ENCODE assay signal across 8 cellular contexts in the genomic region with DNA sequence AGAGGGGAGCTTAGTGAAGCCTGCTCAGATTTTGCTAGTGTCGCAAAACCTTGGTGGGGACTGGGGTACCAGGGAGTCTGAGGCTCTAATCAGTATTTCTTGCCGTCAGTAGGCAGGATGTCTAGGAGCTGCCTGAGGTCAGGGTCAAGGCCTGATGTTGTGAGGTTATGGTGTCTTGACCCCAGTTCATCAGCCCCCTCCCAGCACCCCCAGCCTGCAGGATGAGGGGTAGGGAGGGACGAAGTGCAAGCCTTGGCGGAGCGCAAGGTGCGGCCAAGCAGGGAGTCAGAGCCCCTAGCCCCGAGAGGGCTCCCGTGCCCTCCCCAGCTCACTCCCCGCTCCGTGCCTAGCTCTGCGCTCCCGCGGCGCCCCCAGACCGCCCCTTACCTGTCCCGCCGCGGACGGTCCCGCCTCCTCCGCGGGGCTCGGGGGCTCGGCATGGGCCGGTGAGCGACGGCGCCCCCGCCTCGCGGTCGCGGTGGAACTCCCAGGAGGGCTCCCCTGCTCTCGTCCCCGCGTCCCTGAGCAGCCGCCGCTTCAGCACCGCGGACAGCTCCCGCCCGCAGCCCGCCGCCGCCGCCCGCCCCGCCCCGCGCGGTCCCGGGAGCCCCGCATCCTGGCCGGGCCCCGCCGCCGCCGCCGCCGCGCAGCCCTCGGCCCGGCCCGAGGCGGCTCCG. TPM values are rescaled to one million over a fixed set of nuclear protein-coding genes. Genes with fewer than 3 reads are reported as not detected.
DNase-seq lines count a peak whose midpoint lies in the region; ATAC-seq and TF ChIP-seq lines count a peak whose summit lies in the region.

No MANE protein-coding gene starts in this region.

- peak overlapping the region; percentile 76 for H3K4me2 ChIP-seq in smooth muscle cell

- no peaks in the 10 kb centered on the region for H3K4me1 ChIP-seq in smooth muscle cell (ENCODE audit: low read depth)

- no peak for TF ChIP-seq CTCF in smooth muscle cell (IDR thresholded peaks at IDR 0.05; ENCODE audit: borderline replicate concordance, insufficient read depth, poor library complexity, severe bottlenecking)

- H3K4me3 ChIP-seq in smooth muscle cell = no peak overlapping the region

- no peak overlapping the region for H3K9ac ChIP-seq in smooth muscle cell (ENCODE audit: low read depth)

- H3K27ac ChIP-seq in smooth muscle cell (ENCODE audit: low read depth) = no peak overlapping the region

- 39% methylated on average over 6 of the region's 66 CpGs for WGBS in smooth muscle cell (ENCODE audit: low lambda C conversion rate)

- H3K27me3 ChIP-seq in smooth muscle cell (ENCODE audit: low read depth) = peaks cover 96% of the 10 kb centered on the region

- peak; percentile 48 for DNase-seq in NCI-H2227 (lab: John Stamatoyannopoulos, UW; ENCODE audit: unreplicated experiment)
- DNase-seq in NCI-H2227 treated with DMSO at 0.1 percent for 48 hours (lab: John Stamatoyannopoulos, UW) = no peak
- DNase-seq in activated T-cell treated with anti-CD3 and anti-CD28 coated beads for 24 hours (ENCODE audit: low read depth) = peak; percentile 18
- peak; percentile 81 for DNase-seq in germinal center (ENCODE audit: low spot score)
- DNase-seq in smooth muscle cell (lab: John Stamatoyannopoulos, UW; ENCODE audit: unreplicated experiment) = peak; percentile 12
- DNase-seq in NCI-H524 (lab: John Stamatoyannopoulos, UW) = no peak

- H3K9me3 ChIP-seq in smooth muscle cell (replicated peaks; ENCODE audit: low read depth) = no peaks in the 10 kb centered on the region

- ATAC-seq in HG03097 (IDR thresholded peaks at IDR 0.05; ENCODE audit: low FRiP score, unreplicated experiment) (no peak), HG03280 (IDR thresholded peaks at IDR 0.05; ENCODE audit: unreplicated experiment) (no peak)

- H3F3A ChIP-seq in smooth muscle cell (ENCODE audit: low read depth) = no peaks in the 10 kb centered on the region

- H2AFZ ChIP-seq in smooth muscle cell (ENCODE audit: low read depth) = no peak overlapping the region

- no peaks in the 10 kb centered on the region for H4K20me1 ChIP-seq in smooth muscle cell (ENCODE audit: low read depth)

- H3K36me3 ChIP-seq in smooth muscle cell (ENCODE audit: low read depth) = no peaks in the 10 kb centered on the region

- no peaks in the 10 kb centered on the region for H3K79me2 ChIP-seq in smooth muscle cell (ENCODE audit: low read depth)

RNA-seq across cellular contexts. Expression of a gene that starts 0.3 kb away (rescaled TPM):
- total RNA-seq in smooth muscle cell = not detected in 2 replicates
- 0.44 TPM in 1 of 2 replicates, not detected in the other for polyA plus RNA-seq in smooth muscle cell

Comparison
In these comparisons a context has a peak if more than half of its experiments do, and no peak if none do; other contexts are left out.
1. DNase-seq: peak in NCI-H2227 (single experiment), activated T-cell treated with anti-CD3 and anti-CD28 coated beads for 24 hours (single experiment), germinal center (single experiment) and smooth muscle cell (single experiment); none in NCI-H2227 treated with DMSO at 0.1 percent for 48 hours (single experiment) and NCI-H524 (0 of 2).